Comparison of ENCODE assay signal across 17 cellular contexts in the genomic region with DNA sequence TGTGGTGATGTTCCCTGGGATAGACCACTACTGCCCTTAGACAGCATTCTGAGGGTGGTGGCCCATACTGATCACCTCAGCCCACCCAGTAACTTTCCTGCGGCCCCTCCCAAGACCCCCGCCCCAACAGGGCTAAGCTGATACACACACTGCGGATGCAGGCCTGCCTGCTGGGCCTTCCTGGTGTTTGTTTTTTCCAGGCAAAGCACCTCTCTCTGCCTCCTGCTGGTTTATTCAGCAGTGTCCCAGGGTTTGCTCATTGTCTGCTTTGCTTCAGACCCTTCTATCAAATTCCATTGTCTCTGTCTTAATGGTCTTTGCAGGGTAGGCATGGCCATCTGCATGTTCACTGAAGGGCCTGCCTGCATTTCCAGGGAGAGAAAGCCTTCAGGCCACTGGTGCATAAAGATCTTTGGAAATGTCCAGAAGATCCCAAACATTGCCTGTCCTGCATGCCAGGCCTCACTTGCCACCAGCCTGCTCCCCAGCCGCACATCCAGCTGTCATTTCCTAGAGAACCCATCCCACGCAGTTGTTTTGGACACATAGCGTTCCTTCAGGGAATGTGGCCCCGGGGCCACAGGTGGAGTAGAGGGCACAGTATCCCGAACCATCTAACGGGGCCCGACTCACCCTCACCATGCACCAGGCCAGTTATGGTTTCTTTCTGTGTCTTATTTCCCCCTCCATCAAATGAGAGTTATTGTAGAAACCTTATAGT. TPM values are rescaled to one million over a fixed set of nuclear protein-coding genes. Genes with fewer than 3 reads are reported as not detected.
DNase-seq lines count a peak whose midpoint lies in the region; ATAC-seq and TF ChIP-seq lines count a peak whose summit lies in the region.
"Had no signal": no experiment of that assay in that cellular context is flagged by ENCODE, and none has a peak within 500 bp of the region (broad histone marks: within the 10 kb centered on the region; RNA-seq: fewer than 3 reads in every experiment).

No MANE protein-coding gene starts in this region.

- no peak overlapping the region for H3K9ac ChIP-seq in NT2/D1 (ENCODE audit: insufficient read length, low read depth)
- no peak overlapping the region for H3K9ac ChIP-seq in neural progenitor cell

- H3K27ac Mint-ChIP-seq in activated CD4-positive, alpha-beta T cell treated with anti-CD3 and anti-CD28 coated beads for 36 hours: peak overlapping the region; percentile 42
- peak overlapping the region; percentile 21 for H3K27ac Mint-ChIP-seq in neural progenitor cell

- POLR2A ChIA-PET in activated CD4-positive, alpha-beta T cell treated with anti-CD3 and anti-CD28 coated beads for 36 hours (lab: Charles Lee): no interaction called here

- TF ChIP-seq CTCF in neural progenitor cell (IDR thresholded peaks at IDR 0.05): no peak

- H3K27ac ChIP-seq in iPS DF 6.9 (ENCODE audit: low read length): peak overlapping the region; percentile 76
- peak overlapping the region; percentile 74 for H3K27ac ChIP-seq in neural progenitor cell
- H3K27ac ChIP-seq: foreskin keratinocyte had no signal

- peaks cover 23% of the 10 kb centered on the region for H3K4me1 ChIP-seq in NT2/D1 (ENCODE audit: insufficient read depth, insufficient read length)
- H3K4me1 ChIP-seq in iPS DF 6.9 (ENCODE audit: control insufficient read depth, insufficient read depth, low read length): peaks cover 12% of the 10 kb centered on the region
- H3K4me1 ChIP-seq in neural progenitor cell: peaks cover 42% of the 10 kb centered on the region

- no peaks in the 10 kb centered on the region for H3K27me3 ChIP-seq in NT2/D1 (ENCODE audit: insufficient read depth, insufficient read length)
- H3K27me3 ChIP-seq in iPS DF 6.9 (ENCODE audit: control insufficient read depth, insufficient read depth, low read length): no peaks in the 10 kb centered on the region
- no peaks in the 10 kb centered on the region for H3K27me3 ChIP-seq in neural progenitor cell
- H3K27me3 ChIP-seq: foreskin keratinocyte had no signal

- peaks cover 55% of the 10 kb centered on the region for H4K20me1 ChIP-seq in neural progenitor cell (ENCODE audit: low read depth)

- H3K9me3 Mint-ChIP-seq in activated CD4-positive, alpha-beta T cell treated with anti-CD3 and anti-CD28 coated beads for 36 hours (ENCODE audit: low read depth): peaks cover 25% of the 10 kb centered on the region
- H3K9me3 Mint-ChIP-seq in neural progenitor cell: peaks cover 32% of the 10 kb centered on the region

- intact Hi-C loops in activated CD4-positive, alpha-beta T cell treated with anti-CD3 and anti-CD28 coated beads for 36 hours (cut with DNase I, micrococcal nuclease): no loop called here

- ATAC-seq in activated CD4-positive, alpha-beta T cell treated with anti-CD3 and anti-CD28 coated beads for 36 hours: no peak
- no peak for ATAC-seq in GM21360 (IDR thresholded peaks at IDR 0.05; ENCODE audit: unreplicated experiment)
- ATAC-seq: activated CD4-positive, CD25-positive, alpha-beta regulatory T cell treated with anti-CD3 and anti-CD28 coated beads, Interleukin-2, amount 50 U/mL, for 24 hours; foreskin keratinocyte; natural killer cell treated with Interleukin-12 subunit alpha and Interleukin-12 subunit beta and Interleukin-15 and Interleukin-18, amount 100 ng/mL, for 72 hours; stimulated activated naive CD8-positive, alpha-beta T cell treated with anti-CD3 and anti-CD28 coated beads, Interleukin-15, Interleukin-2, amounts not matched to agents 100 U/mL and 50 U/mL, for 24 hours had no signal

- peaks cover 63% of the 10 kb centered on the region for H3K4me1 Mint-ChIP-seq in activated CD4-positive, alpha-beta T cell treated with anti-CD3 and anti-CD28 coated beads for 36 hours
- H3K4me1 Mint-ChIP-seq in neural progenitor cell: peaks cover 44% of the 10 kb centered on the region

- H3K79me2 ChIP-seq in neural progenitor cell (ENCODE audit: low read depth): peaks cover 94% of the 10 kb centered on the region

- peak overlapping the region; percentile 69 for H3K4me2 ChIP-seq in neural progenitor cell

- peaks cover 17% of the 10 kb centered on the region for H3K9me3 ChIP-seq in NT2/D1 (ENCODE audit: insufficient read depth, low read length)
- no peaks in the 10 kb centered on the region for H3K9me3 ChIP-seq in iPS DF 6.9 (ENCODE audit: control insufficient read depth, insufficient read depth, low read length)
- peaks cover 9% of the 10 kb centered on the region for H3K9me3 ChIP-seq in neural progenitor cell (ENCODE audit: low read depth)

- peaks cover 44% of the 10 kb centered on the region for H3F3A ChIP-seq in neural progenitor cell (ENCODE audit: low read depth)

- no peaks in the 10 kb centered on the region for H3K27me3 Mint-ChIP-seq in activated CD4-positive, alpha-beta T cell treated with anti-CD3 and anti-CD28 coated beads for 36 hours
- peaks cover 2% of the 10 kb centered on the region for H3K27me3 Mint-ChIP-seq in neural progenitor cell (ENCODE audit: insufficient read depth, low read depth)
- H3K27me3 Mint-ChIP-seq: natural killer cell treated with Interleukin-12 subunit alpha and Interleukin-12 subunit beta and Interleukin-15 and Interleukin-18, amount 100 ng/mL, for 72 hours had no signal

- CTCF ChIA-PET in activated CD4-positive, alpha-beta T cell treated with anti-CD3 and anti-CD28 coated beads for 36 hours (lab: Charles Lee): interaction anchor here (0.6 kb wide), 1 partner anchor 13 kb away, joined by 3 read pairs; no protein-coding TSS in a partner anchor

- H3K36me3 Mint-ChIP-seq in activated CD4-positive, alpha-beta T cell treated with anti-CD3 and anti-CD28 coated beads for 36 hours (ENCODE audit: low read depth): peaks cover 44% of the 10 kb centered on the region
- peaks cover 31% of the 10 kb centered on the region for H3K36me3 Mint-ChIP-seq in neural progenitor cell

- WGBS in iPS DF 6.9 (ENCODE audit: insufficient coverage, insufficient read length): no CpG with 5 or more reads among the region's 10 CpGs

- no peak overlapping the region for H3K4me3 Mint-ChIP-seq in activated CD4-positive, alpha-beta T cell treated with anti-CD3 and anti-CD28 coated beads for 36 hours
- H3K4me3 Mint-ChIP-seq in neural progenitor cell: no peak overlapping the region
- H3K4me3 Mint-ChIP-seq: natural killer cell treated with Interleukin-12 subunit alpha and Interleukin-12 subunit beta and Interleukin-15 and Interleukin-18, amount 100 ng/mL, for 72 hours had no signal

- DNase-seq in activated CD4-positive, alpha-beta T cell treated with anti-CD3 and anti-CD28 coated beads for 36 hours: no peak
- DNase-seq in activated CD4-positive, alpha-beta T cell treated with anti-CD3 and anti-CD28 coated beads for 48 hours: no peak
- DNase-seq in NT2/D1 (ENCODE audit: low read depth, low spot score) (peak; percentile 64), iPS DF 6.9 (ENCODE audit: low read depth, low spot score) (no peak), neural progenitor cell (ENCODE audit: low spot score) (peak; percentile 74), RKO (ENCODE audit: low spot score) (no peak), NCI-H446 (lab: John Stamatoyannopoulos, UW) (no peak)
- DNase-seq: foreskin keratinocyte; mammary epithelial cell; NCI-H1436 treated with DMSO at 0.1 percent for 48 hours; SHP77; stimulated activated CD4-positive, alpha-beta T cell treated with anti-CD3 and anti-CD28 coated beads, Interleukin-15, amount 100 ng/mL, for 24 hours; stimulated activated naive CD8-positive, alpha-beta T cell treated with anti-CD3 and anti-CD28 coated beads, Interleukin-15, Interleukin-2, amounts not matched to agents 100 U/mL and 50 U/mL, for 24 hours had no signal

- H3K36me3 ChIP-seq in NT2/D1 (ENCODE audit: insufficient read depth, insufficient read length, low read length): peaks cover 7% of the 10 kb centered on the region
- H3K36me3 ChIP-seq in iPS DF 6.9 (ENCODE audit: control insufficient read depth, insufficient read depth, low read length): no peaks in the 10 kb centered on the region
- no peaks in the 10 kb centered on the region for H3K36me3 ChIP-seq in neural progenitor cell

- H3K4me3 ChIP-seq in NT2/D1 (ENCODE audit: insufficient read length, low read depth): no peak overlapping the region
- no peak overlapping the region for H3K4me3 ChIP-seq in iPS DF 6.9 (ENCODE audit: low read length)
- no peak overlapping the region for H3K4me3 ChIP-seq in neural progenitor cell
- H3K4me3 ChIP-seq: coronary artery had no signal

- H2AFZ ChIP-seq in neural progenitor cell (replicated peaks): no peak overlapping the region

RNA-seq across cellular contexts. Expression of a gene that starts 50.2 kb away (rescaled TPM):
- total RNA-seq in activated CD4-positive, alpha-beta T cell treated with anti-CD3 and anti-CD28 coated beads for 36 hours: 10 to 100 TPM; 45.5 to 58.0 TPM
- total RNA-seq in neural progenitor cell (ENCODE audit: low replicate concordance): 35.5 and 36.0 TPM in 2 replicates

Comparison
In these comparisons a context has a peak if more than half of its experiments do, and no peak if none do; other contexts are left out.
1. DNase-seq: peak in NT2/D1 (single experiment) and neural progenitor cell (single experiment); none in activated CD4-positive, alpha-beta T cell treated with anti-CD3 and anti-CD28 coated beads for 36 hours (single experiment), activated CD4-positive, alpha-beta T cell treated with anti-CD3 and anti-CD28 coated beads for 48 hours (single experiment), iPS DF 6.9 (single experiment), RKO (single experiment) and NCI-H446 (0 of 2).